In genomic region chrX:135050603-135051002, GRCh38 we compare ENCODE assay signal across 10 cellular contexts. TPM values are rescaled to one million over a fixed set of nuclear protein-coding genes. Genes with fewer than 3 reads are reported as not detected.
DNase-seq lines count a peak whose midpoint lies in the region; ATAC-seq, FAIRE-seq and TF ChIP-seq lines count a peak whose summit lies in the region.
"Had no signal": no experiment of that assay in that cellular context is flagged by ENCODE, and none has a peak within 500 bp of the region (broad histone marks: within the 10 kb centered on the region; RNA-seq: fewer than 3 reads in every experiment).

No MANE protein-coding gene starts in this region.

- no peak overlapping the region for H3K27ac ChIP-seq in CD4-positive, alpha-beta T cell (ENCODE audit: low read depth, low read length)
- H3K27ac ChIP-seq in PC-9 (no peak overlapping the region), neural progenitor cell (no peak overlapping the region)
- H3K27ac ChIP-seq: HL-60 had no signal

- H3K36me3 ChIP-seq in PC-9 (ENCODE audit: low read depth) (0 out of 2 replicates have a peak, but pooled peaks cover 4% of the 10 kb centered on the region), endocrine pancreas (ENCODE audit: control insufficient read depth, insufficient read depth, low read length) (no peaks in the 10 kb centered on the region), neural progenitor cell (no peaks in the 10 kb centered on the region)

- POLR2A ChIA-PET in CD4-positive, alpha-beta T cell (lab: Charles Lee), result no interaction called here
- POLR2A ChIA-PET in PC-9 (lab: Charles Lee; ENCODE audit: unreplicated experiment), result no interaction called here

- intact Hi-C loops in CD4-positive, alpha-beta T cell (cut with DNase I, micrococcal nuclease), result loop anchor here in 1 of 2 experiments (5.0 kb wide), 1 partner anchor 37 kb away; no protein-coding TSS in a partner anchor
- intact Hi-C loops in PC-9 (cut with micrococcal nuclease; ENCODE audit: unreplicated experiment), result loop anchor here (5.0 kb wide), 2 partner anchors 37 to 83 kb away; no protein-coding TSS in a partner anchor

- peak overlapping the region; percentile 91; the same call in 1 of the 2 replicates for H3K4me3 ChIP-seq in PC-9
- H3K4me3 ChIP-seq in endocrine pancreas (ENCODE audit: control insufficient read depth, insufficient read depth, low read length), result peak overlapping the region; percentile 66
- peak overlapping the region; percentile 55 for H3K4me3 ChIP-seq in neural progenitor cell

- no peaks in the 10 kb centered on the region; the same call in 1 of the 2 replicates for H4K20me1 ChIP-seq in PC-9 (ENCODE audit: insufficient read depth)
- peaks cover 8% of the 10 kb centered on the region for H4K20me1 ChIP-seq in neural progenitor cell (ENCODE audit: low read depth)

- H3K4me1 ChIP-seq in PC-9 (replicated peaks; ENCODE audit: insufficient read depth) (peaks cover 23% of the 10 kb centered on the region), endocrine pancreas (ENCODE audit: control insufficient read depth, insufficient read depth, low read length) (peaks cover 7% of the 10 kb centered on the region), neural progenitor cell (peaks cover 9% of the 10 kb centered on the region)

- no peaks in the 10 kb centered on the region for H3K9me3 Mint-ChIP-seq in CD4-positive, alpha-beta T cell
- H3K9me3 Mint-ChIP-seq in neural progenitor cell, result peaks cover 13% of the 10 kb centered on the region

- H3K27me3 ChIP-seq in CD4-positive, alpha-beta T cell (ENCODE audit: control insufficient read depth, insufficient read depth, low read length), result no peaks in the 10 kb centered on the region
- H3K27me3 ChIP-seq in PC-9 (ENCODE audit: insufficient read depth, low read depth), result no peaks in the 10 kb centered on the region
- no peaks in the 10 kb centered on the region for H3K27me3 ChIP-seq in endocrine pancreas (ENCODE audit: control insufficient read depth, insufficient read depth, low read length)
- no peaks in the 10 kb centered on the region for H3K27me3 ChIP-seq in neural progenitor cell

- H3K4me2 ChIP-seq in PC-9, result peak overlapping the region; percentile 75
- H3K4me2 ChIP-seq in neural progenitor cell, result peak overlapping the region; percentile 78

- H3K27ac Mint-ChIP-seq in CD4-positive, alpha-beta T cell, result peak overlapping the region; percentile 93
- H3K27ac Mint-ChIP-seq in neural progenitor cell, result no peak overlapping the region

- no peaks in the 10 kb centered on the region for H3K9me2 ChIP-seq in PC-9 (ENCODE audit: insufficient read depth)

- peaks cover 5% of the 10 kb centered on the region; the same call in 1 of the 2 replicates for H3F3A ChIP-seq in PC-9 (ENCODE audit: insufficient read depth, low read depth)
- peaks cover 4% of the 10 kb centered on the region for H3F3A ChIP-seq in neural progenitor cell (ENCODE audit: low read depth)

- no peaks in the 10 kb centered on the region for H3K9me3 ChIP-seq in CD4-positive, alpha-beta T cell (ENCODE audit: control insufficient read depth, low read length)
- no peaks in the 10 kb centered on the region for H3K9me3 ChIP-seq in PC-9 (ENCODE audit: insufficient read depth, low read depth)
- H3K9me3 ChIP-seq in endocrine pancreas (ENCODE audit: control insufficient read depth, low read length), result no peaks in the 10 kb centered on the region
- H3K9me3 ChIP-seq in neural progenitor cell (ENCODE audit: low read depth), result no peaks in the 10 kb centered on the region

- H2AFZ ChIP-seq in PC-9 (no peak overlapping the region), neural progenitor cell (replicated peaks) (no peak overlapping the region)

- peaks cover 4% of the 10 kb centered on the region for H3K36me3 Mint-ChIP-seq in CD4-positive, alpha-beta T cell (ENCODE audit: low read depth)
- no peaks in the 10 kb centered on the region for H3K36me3 Mint-ChIP-seq in neural progenitor cell

- CTCF ChIA-PET in CD4-positive, alpha-beta T cell (lab: Charles Lee), result interaction anchor here (1.9 kb wide), 1 partner anchor 12 kb away, joined by 4 read pairs; no protein-coding TSS in a partner anchor
- CTCF ChIA-PET in PC-9 (lab: Charles Lee), result no interaction called here

- peak overlapping the region; percentile 85 for H3K4me3 Mint-ChIP-seq in CD4-positive, alpha-beta T cell
- H3K4me3 Mint-ChIP-seq in neural progenitor cell, result peak overlapping the region; percentile 91

- peaks cover 29% of the 10 kb centered on the region for H3K4me1 Mint-ChIP-seq in CD4-positive, alpha-beta T cell (ENCODE audit: low read depth)
- H3K4me1 Mint-ChIP-seq in neural progenitor cell, result peaks cover 17% of the 10 kb centered on the region

- FAIRE-seq in HTR-8/SVneo (lab: Jason Lieb, UNC), result no peak
- FAIRE-seq: endometrium had no signal

- TF ChIP-seq CTCF in CD4-positive, alpha-beta T cell (IDR thresholded peaks at IDR 0.05), result no peak
- no peak for TF ChIP-seq CTCF in PC-9 (conservative IDR thresholded peaks at IDR 0.05)
- TF ChIP-seq CTCF in neural progenitor cell (IDR thresholded peaks at IDR 0.05), result no peak

- BruUV-seq in PC-9 (replicated peaks; lab: Mats Ljungman, UMichigan), result no TSS peak

- H3K9ac ChIP-seq in endocrine pancreas (ENCODE audit: control insufficient read depth, insufficient read depth, low read length) (no peak overlapping the region), neural progenitor cell (no peak overlapping the region)

- ATAC-seq in CD4-positive, alpha-beta T cell (ENCODE audit: poor library complexity), result no peak
- ATAC-seq in HG03025 (IDR thresholded peaks at IDR 0.05; ENCODE audit: low FRiP score, unreplicated experiment) (no peak), HG03520 (IDR thresholded peaks at IDR 0.05; ENCODE audit: unreplicated experiment) (no peak), GM21723 (IDR thresholded peaks at IDR 0.05; ENCODE audit: unreplicated experiment) (no peak)

- DNase-seq in CD4-positive, alpha-beta T cell, result no peak
- DNase-seq in PC-9 (no peak), neural progenitor cell (ENCODE audit: low spot score) (no peak), HTR-8/SVneo (ENCODE audit: insufficient read length, low spot score) (no peak)

- peaks cover 17% of the 10 kb centered on the region for H3K79me2 ChIP-seq in PC-9 (ENCODE audit: low read depth)
- H3K79me2 ChIP-seq in neural progenitor cell (ENCODE audit: low read depth), result peaks cover 8% of the 10 kb centered on the region

- no peaks in the 10 kb centered on the region for H3K27me3 Mint-ChIP-seq in CD4-positive, alpha-beta T cell
- no peaks in the 10 kb centered on the region for H3K27me3 Mint-ChIP-seq in neural progenitor cell (ENCODE audit: insufficient read depth, low read depth)

RNA-seq across cellular contexts. Expression of gene RTL8A, which starts 1.3 kb away (rescaled TPM):
- 10 to 100 TPM; 11.1 to 12.4 TPM for total RNA-seq in CD4-positive, alpha-beta T cell
- total RNA-seq in PC-9 (2021), result 75.1 and 76.6 TPM in 2 replicates
- total RNA-seq in neural progenitor cell (ENCODE audit: low replicate concordance), result 6.0 and 14.6 TPM in 2 replicates

RNA-seq across cellular contexts. Expression of gene RTL8C, which starts 18.4 kb away (rescaled TPM):
- 1 to 10 TPM; 6.5 to 8.5 TPM for total RNA-seq in CD4-positive, alpha-beta T cell
- total RNA-seq in PC-9 (2021) (68.8 and 80.0 TPM in 2 replicates), neural progenitor cell (ENCODE audit: low replicate concordance) (7.4 and 29.5 TPM in 2 replicates)

RNA-seq across cellular contexts. Expression of gene RTL8B, which starts 28.3 kb away (rescaled TPM):
- total RNA-seq in CD4-positive, alpha-beta T cell, result under 1 TPM in 1 of 2 experiments, not detected in 1; 0.22 TPM
- total RNA-seq in PC-9 (2021) (12.0 and 12.6 TPM in 2 replicates), neural progenitor cell (ENCODE audit: low replicate concordance) (3.2 and 4.8 TPM in 2 replicates)

RNA-seq across cellular contexts. Expression of gene SMIM10L2B, which starts 47.9 kb away (rescaled TPM):
- total RNA-seq in CD4-positive, alpha-beta T cell, result 1 to 10 TPM; 1.2 TPM
- total RNA-seq in PC-9 (2021) (0.20 and 0.28 TPM in 2 replicates), neural progenitor cell (ENCODE audit: low replicate concordance) (1.0 and 3.5 TPM in 2 replicates)

RNA-seq across cellular contexts. Expression of gene SMIM10, which starts 59.8 kb away (rescaled TPM):
- total RNA-seq in CD4-positive, alpha-beta T cell, result not detected
- total RNA-seq in PC-9 (2021) (0.50 and 0.52 TPM in 2 replicates), neural progenitor cell (ENCODE audit: low replicate concordance) (0.09 TPM in 1 of 2 replicates, not detected in the other)
